Comparison of ENCODE assay signal across 15 cellular contexts in the genomic region with DNA sequence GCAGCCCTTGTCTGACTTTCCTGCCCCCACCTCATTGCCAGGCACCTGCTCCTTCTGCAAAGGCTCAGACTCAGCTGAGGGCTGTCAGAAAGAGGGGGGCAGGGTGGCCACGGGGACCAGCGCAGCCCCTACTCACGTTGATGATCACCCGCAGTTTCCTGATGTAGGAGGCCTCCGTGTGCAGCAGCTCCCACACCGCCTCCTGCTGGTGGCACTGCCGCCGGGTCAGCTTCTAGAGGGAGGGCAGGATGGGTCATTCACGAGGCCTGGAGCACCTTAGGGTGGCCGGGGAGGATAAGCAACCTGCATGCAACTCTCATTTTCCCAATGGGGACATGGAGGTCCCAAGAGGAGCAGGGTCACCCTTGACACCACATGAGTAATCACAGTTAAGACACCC. TPM values are rescaled to one million over a fixed set of nuclear protein-coding genes. Genes with fewer than 3 reads are reported as not detected.
DNase-seq lines count a peak whose midpoint lies in the region; ATAC-seq and TF ChIP-seq lines count a peak whose summit lies in the region.
"Had no signal": no experiment of that assay in that cellular context is flagged by ENCODE, and none has a peak within 500 bp of the region (broad histone marks: within the 10 kb centered on the region; RNA-seq: fewer than 3 reads in every experiment).

No MANE protein-coding gene starts in this region.

- H3K36me3 Mint-ChIP-seq in activated CD4-positive, alpha-beta T cell treated with anti-CD3 and anti-CD28 coated beads for 36 hours (ENCODE audit: low read depth): no peaks in the 10 kb centered on the region

- H3K4me3 Mint-ChIP-seq in activated CD4-positive, alpha-beta T cell treated with anti-CD3 and anti-CD28 coated beads for 36 hours: no peak overlapping the region
- H3K4me3 Mint-ChIP-seq: activated T-cell treated with anti-CD3 and anti-CD28 coated beads, Interleukin-2, amount 50 U/mL, for 4 hours had no signal

- H3K4me1 Mint-ChIP-seq in activated CD4-positive, alpha-beta T cell treated with anti-CD3 and anti-CD28 coated beads for 36 hours: peaks cover 2% of the 10 kb centered on the region

- ATAC-seq in activated CD4-positive, alpha-beta T cell treated with anti-CD3 and anti-CD28 coated beads for 36 hours: no peak
- ATAC-seq: activated T-cell treated with anti-CD3 and anti-CD28 coated beads, Interleukin-2, amount 50 U/mL, for 4 hours had no signal

- TF ChIP-seq CTCF in OCI-LY1 (IDR thresholded peaks at IDR 0.05; ENCODE audit: low read length): peak; percentile 77
- peak; percentile 42 for TF ChIP-seq CTCF in epithelial cell of proximal tubule (conservative IDR thresholded peaks at IDR 0.05; ENCODE audit: low read depth, low read length)
- peak; percentile 32 for TF ChIP-seq CTCF in smooth muscle cell (IDR thresholded peaks at IDR 0.05; ENCODE audit: borderline replicate concordance, insufficient read depth, poor library complexity, severe bottlenecking)
- no peak for TF ChIP-seq CTCF in lower leg skin (IDR thresholded peaks at IDR 0.05)

- peak; percentile 54 for DNase-seq in activated CD4-positive, alpha-beta T cell treated with anti-CD3 and anti-CD28 coated beads for 36 hours
- no peak for DNase-seq in activated CD4-positive, alpha-beta T cell treated with anti-CD3 and anti-CD28 coated beads for 1 hour
- DNase-seq in epithelial cell of proximal tubule (ENCODE audit: low read depth): no peak
- DNase-seq in smooth muscle cell (lab: John Stamatoyannopoulos, UW; ENCODE audit: unreplicated experiment): no peak
- no peak for DNase-seq in NCI-H2227 treated with DMSO at 0.1 percent for 48 hours (lab: John Stamatoyannopoulos, UW)
- DNase-seq in lower leg skin (ENCODE audit: low spot score in 2 of 2): no peak
- DNase-seq in NCI-H1436 treated with DMSO at 0.1 percent for 48 hours (lab: John Stamatoyannopoulos, UW): no peak
- DNase-seq: activated T-cell treated with anti-CD3 and anti-CD28 coated beads, Interleukin-2, amount 50 U/mL, for 4 hours; KBM-7; NCI-H69; stimulated activated CD4-positive, alpha-beta T cell treated with anti-CD3 and anti-CD28 coated beads, Interleukin-4, amount 100 ng/mL, for 1 hour; T-helper 2 cell; testis had no signal

- H3F3A ChIP-seq in OCI-LY1 (ENCODE audit: insufficient read depth, low read length) (no peaks in the 10 kb centered on the region), smooth muscle cell (ENCODE audit: low read depth) (no peaks in the 10 kb centered on the region)

- H3K9ac ChIP-seq in OCI-LY1 (ENCODE audit: low read length): no peak overlapping the region
- no peak overlapping the region for H3K9ac ChIP-seq in smooth muscle cell (ENCODE audit: low read depth)

- H3K27me3 Mint-ChIP-seq in activated CD4-positive, alpha-beta T cell treated with anti-CD3 and anti-CD28 coated beads for 36 hours: no peaks in the 10 kb centered on the region

- H3K27ac Mint-ChIP-seq in activated CD4-positive, alpha-beta T cell treated with anti-CD3 and anti-CD28 coated beads for 36 hours: no peak overlapping the region

- H3K4me3 ChIP-seq in OCI-LY1 (ENCODE audit: low read depth, low read length, poor library complexity, severe bottlenecking) (no peak overlapping the region), epithelial cell of proximal tubule (ENCODE audit: low read depth, low read length) (no peak overlapping the region), smooth muscle cell (no peak overlapping the region), lower leg skin (ENCODE audit: low read depth, poor library complexity, severe bottlenecking) (no peak overlapping the region)
- H3K4me3 ChIP-seq: testis had no signal

- H4K20me1 ChIP-seq in OCI-LY1 (ENCODE audit: insufficient read depth, low read length) (no peaks in the 10 kb centered on the region), smooth muscle cell (ENCODE audit: low read depth) (peaks cover 54% of the 10 kb centered on the region)

- peaks cover 3% of the 10 kb centered on the region; the same call in 1 of the 2 replicates for H3K27me3 ChIP-seq in OCI-LY1 (ENCODE audit: insufficient read depth, low read length)
- no peaks in the 10 kb centered on the region for H3K27me3 ChIP-seq in smooth muscle cell (ENCODE audit: low read depth)
- H3K27me3 ChIP-seq: testis had no signal

- H3K4me2 ChIP-seq in OCI-LY1 (ENCODE audit: low read length): no peak overlapping the region
- H3K4me2 ChIP-seq in smooth muscle cell: no peak overlapping the region

- no peaks in the 10 kb centered on the region for H3K9me2 ChIP-seq in OCI-LY1 (ENCODE audit: low read depth, low read length)

- H3K9me3 Mint-ChIP-seq in activated CD4-positive, alpha-beta T cell treated with anti-CD3 and anti-CD28 coated beads for 36 hours (ENCODE audit: low read depth): no peaks in the 10 kb centered on the region
- H3K9me3 Mint-ChIP-seq: activated T-cell treated with anti-CD3 and anti-CD28 coated beads, Interleukin-2, amount 50 U/mL, for 4 hours had no signal

- H3K79me2 ChIP-seq in OCI-LY1 (ENCODE audit: insufficient read depth, low read length) (no peaks in the 10 kb centered on the region), smooth muscle cell (ENCODE audit: low read depth) (no peaks in the 10 kb centered on the region)

- H3K9me3 ChIP-seq in OCI-LY1 (ENCODE audit: low read length) (no peaks in the 10 kb centered on the region), smooth muscle cell (replicated peaks; ENCODE audit: low read depth) (no peaks in the 10 kb centered on the region)
- H3K9me3 ChIP-seq: neutrophil, testis had no signal

- H2AFZ ChIP-seq in OCI-LY1 (ENCODE audit: low read length) (no peak overlapping the region), smooth muscle cell (ENCODE audit: low read depth) (no peak overlapping the region)

- CTCF ChIA-PET in activated CD4-positive, alpha-beta T cell treated with anti-CD3 and anti-CD28 coated beads for 36 hours (lab: Charles Lee): interaction anchor here (1.0 to 1.8 kb wide), 7 partner anchors 8 to 49 kb away, joined by 3 to 9 read pairs (median 5); no protein-coding TSS in a partner anchor

- intact Hi-C loops in activated CD4-positive, alpha-beta T cell treated with anti-CD3 and anti-CD28 coated beads for 36 hours (cut with DNase I, micrococcal nuclease): no loop called here
- intact Hi-C loops in lower leg skin (cut with DNase I; ENCODE audit: low total_unique reads): no loop called here

- POLR2A ChIA-PET in activated CD4-positive, alpha-beta T cell treated with anti-CD3 and anti-CD28 coated beads for 36 hours (lab: Charles Lee): no interaction called here

- H3K36me3 ChIP-seq in OCI-LY1 (ENCODE audit: insufficient read depth, low read length) (no peaks in the 10 kb centered on the region), smooth muscle cell (ENCODE audit: low read depth) (no peaks in the 10 kb centered on the region)
- H3K36me3 ChIP-seq: neutrophil had no signal

- H3K4me1 ChIP-seq in OCI-LY1 (ENCODE audit: insufficient read depth, low read length, severe bottlenecking) (no peaks in the 10 kb centered on the region), smooth muscle cell (ENCODE audit: low read depth) (no peaks in the 10 kb centered on the region)
- H3K4me1 ChIP-seq: testis had no signal

- H3K27ac ChIP-seq in OCI-LY1 (ENCODE audit: low read depth, low read length, poor library complexity, severe bottlenecking): no peak overlapping the region
- H3K27ac ChIP-seq in smooth muscle cell (ENCODE audit: low read depth): no peak overlapping the region
- H3K27ac ChIP-seq: neutrophil, testis had no signal

- WGBS in smooth muscle cell (ENCODE audit: low lambda C conversion rate): 90% methylated on average over 10 of the region's 10 CpGs
- 62 to 74% methylated on average over 6 to 10 of the region's 10 CpGs for WGBS in lower leg skin, 2 donors

- no peak for TF ChIP-seq POLR2A in lower leg skin (IDR thresholded peaks at IDR 0.05)

RNA-seq across cellular contexts. Expression of a gene that starts 6.4 kb away (rescaled TPM):
- total RNA-seq in activated CD4-positive, alpha-beta T cell treated with anti-CD3 and anti-CD28 coated beads for 36 hours: 10 to 100 TPM; 57.3 to 66.7 TPM
- total RNA-seq in epithelial cell of proximal tubule (9.6 and 30.4 TPM in 2 replicates), smooth muscle cell (9.6 and 19.8 TPM in 2 replicates), lower leg skin (100 to 1,000 TPM in 1 of 4 donors, 10 to 100 TPM in 3; 53.7 to 168 (median 75.7) TPM)
- 10.1 and 17.7 TPM in 2 replicates for polyA plus RNA-seq in smooth muscle cell

RNA-seq across cellular contexts. Expression of a gene that starts 19.1 kb away (rescaled TPM):
- total RNA-seq in activated CD4-positive, alpha-beta T cell treated with anti-CD3 and anti-CD28 coated beads for 36 hours: 1 to 10 TPM in 1 of 2 experiments, under 1 TPM in 1; 0.76 to 1.1 TPM
- 17.4 and 23.3 TPM in 2 replicates for total RNA-seq in epithelial cell of proximal tubule
- 14.5 and 16.1 TPM in 2 replicates for total RNA-seq in smooth muscle cell
- 10.6 and 17.8 TPM in 2 replicates for polyA plus RNA-seq in smooth muscle cell
- total RNA-seq in lower leg skin: 100 to 1,000 TPM in 2 of 4 donors, 10 to 100 TPM in 2; 72.5 to 170 (median 99.8) TPM

RNA-seq across cellular contexts. Expression of a gene that starts 47.8 kb away (rescaled TPM):
- total RNA-seq in activated CD4-positive, alpha-beta T cell treated with anti-CD3 and anti-CD28 coated beads for 36 hours: under 1 TPM; 0.14 to 0.55 TPM
- total RNA-seq in epithelial cell of proximal tubule (not detected in 2 replicates), smooth muscle cell (not detected in 2 replicates), lower leg skin (10 to 100 TPM; 27.5 to 64.3 (median 30.3) TPM)
- polyA plus RNA-seq in smooth muscle cell: 1.1 and 2.6 TPM in 2 replicates

RNA-seq across cellular contexts. Expression of a gene that starts 52.7 kb away (rescaled TPM):
- under 1 TPM in 1 of 2 experiments, not detected in 1; 0.05 TPM for total RNA-seq in activated CD4-positive, alpha-beta T cell treated with anti-CD3 and anti-CD28 coated beads for 36 hours
- total RNA-seq in epithelial cell of proximal tubule: 3.0 and 6.2 TPM in 2 replicates
- total RNA-seq in smooth muscle cell: 4.6 and 5.6 TPM in 2 replicates
- polyA plus RNA-seq in smooth muscle cell: 1.7 and 11.1 TPM in 2 replicates
- total RNA-seq in lower leg skin: 10 to 100 TPM; 15.4 to 47.7 (median 35.8) TPM
- total RNA-seq: activated T-cell treated with anti-CD3 and anti-CD28 coated beads, Interleukin-2, amount 50 U/mL, for 4 hours had no signal

Comparison
In these comparisons a context has a peak if more than half of its experiments do, and no peak if none do; other contexts are left out.
1. CTCF ChIP-seq: peak in OCI-LY1 (single experiment), epithelial cell of proximal tubule (single experiment) and smooth muscle cell (single experiment); none in lower leg skin (0 of 3).
2. RNA of a gene that starts 47.8 kb away (total RNA-seq): 27.5 to 64.3 TPM in lower leg skin; 0.14 to 0.55 TPM in activated CD4-positive, alpha-beta T cell treated with anti-CD3 and anti-CD28 coated beads for 36 hours, not detected in epithelial cell of proximal tubule and not detected in smooth muscle cell; every median in the first group is over 10 times any median in the second.